ENCODE assay signal across 8 cellular contexts in genomic region chr10:100185364-100186252, GRCh38. TPM values are rescaled to one million over a fixed set of nuclear protein-coding genes. Genes with fewer than 3 reads are reported as not detected.
DNase-seq lines count a peak whose midpoint lies in the region; ATAC-seq and TF ChIP-seq lines count a peak whose summit lies in the region.

ERLIN1 (minus strand) TSS chr10:100186029; CDS start chr10:100185626, 403 bp downstream.

- H3K4me3 ChIP-seq in AG10803 (ENCODE audit: low read length) = peak within 1 kb of the TSS; percentile 96

- H3K9me3 Mint-ChIP-seq in chondrocyte (ENCODE audit: low read depth) = no peaks in the 10 kb centered on the region

- H3K27me3 Mint-ChIP-seq in chondrocyte (ENCODE audit: low read depth) = no peaks in the 10 kb centered on the region

- peak; percentile 80 for ATAC-seq in GM19043 (IDR thresholded peaks at IDR 0.05; ENCODE audit: low read depth, unreplicated experiment)
- ATAC-seq in HG03354 (IDR thresholded peaks at IDR 0.05; ENCODE audit: poor library complexity, severe bottlenecking, unreplicated experiment) = peak; percentile 85

- peak; percentile 87 for DNase-seq in AG10803 (ENCODE audit: low read depth)
- DNase-seq in NCI-H510A treated with DMSO at 0.1 percent for 48 hours (lab: John Stamatoyannopoulos, UW) = peak; percentile 82
- peak; percentile 90 to 92 for DNase-seq in activated CD4-positive, alpha-beta T cell treated with anti-CD3 and anti-CD28 coated beads for 24 hours (ENCODE audit: low read depth in 2 of 2)
- peak; percentile 96 for DNase-seq in chondrocyte (ENCODE audit: low spot score)
- DNase-seq in kidney glomerular epithelial cell (lab: John Stamatoyannopoulos, UW) = peak; percentile 84
- peak; percentile 87 to 94 for DNase-seq in stimulated activated CD4-positive, alpha-beta T cell treated with anti-CD3 and anti-CD28 coated beads, Interleukin-15, amount 100 ng/mL, for 48 hours (ENCODE audit: low read depth in 2 of 2)

- H3K4me1 Mint-ChIP-seq in chondrocyte (ENCODE audit: low read depth) = peaks cover 35% of the 10 kb centered on the region

- peak within 1 kb of the TSS; percentile 94 for H3K27ac Mint-ChIP-seq in chondrocyte (ENCODE audit: unreplicated experiment)

- H3K4me3 Mint-ChIP-seq in chondrocyte (ENCODE audit: unreplicated experiment) = peak within 1 kb of the TSS; percentile 96

- peaks cover 3% of the 10 kb centered on the region for H3K36me3 Mint-ChIP-seq in chondrocyte (ENCODE audit: low read depth)

- peak; percentile 20 for TF ChIP-seq CTCF in AG10803 (conservative IDR thresholded peaks at IDR 0.05; ENCODE audit: low read length)
- TF ChIP-seq CTCF in chondrocyte (IDR thresholded peaks at IDR 0.05) = peak; percentile 32

RNA-seq across cellular contexts. Expression of gene ERLIN1, which starts in this region (rescaled TPM):
- total RNA-seq in chondrocyte = 27.7 to 45.0 TPM (median 28.2 TPM) in 3 replicates

Comparison
In these comparisons a context has a peak if more than half of its experiments do, and no peak if none do; other contexts are left out.
1. Peak in every context shown above with its lines: DNase-seq, ATAC-seq and H3K4me3 ChIP-seq.